Comparison of ENCODE assay signal across 24 cellular contexts in the genomic region with DNA sequence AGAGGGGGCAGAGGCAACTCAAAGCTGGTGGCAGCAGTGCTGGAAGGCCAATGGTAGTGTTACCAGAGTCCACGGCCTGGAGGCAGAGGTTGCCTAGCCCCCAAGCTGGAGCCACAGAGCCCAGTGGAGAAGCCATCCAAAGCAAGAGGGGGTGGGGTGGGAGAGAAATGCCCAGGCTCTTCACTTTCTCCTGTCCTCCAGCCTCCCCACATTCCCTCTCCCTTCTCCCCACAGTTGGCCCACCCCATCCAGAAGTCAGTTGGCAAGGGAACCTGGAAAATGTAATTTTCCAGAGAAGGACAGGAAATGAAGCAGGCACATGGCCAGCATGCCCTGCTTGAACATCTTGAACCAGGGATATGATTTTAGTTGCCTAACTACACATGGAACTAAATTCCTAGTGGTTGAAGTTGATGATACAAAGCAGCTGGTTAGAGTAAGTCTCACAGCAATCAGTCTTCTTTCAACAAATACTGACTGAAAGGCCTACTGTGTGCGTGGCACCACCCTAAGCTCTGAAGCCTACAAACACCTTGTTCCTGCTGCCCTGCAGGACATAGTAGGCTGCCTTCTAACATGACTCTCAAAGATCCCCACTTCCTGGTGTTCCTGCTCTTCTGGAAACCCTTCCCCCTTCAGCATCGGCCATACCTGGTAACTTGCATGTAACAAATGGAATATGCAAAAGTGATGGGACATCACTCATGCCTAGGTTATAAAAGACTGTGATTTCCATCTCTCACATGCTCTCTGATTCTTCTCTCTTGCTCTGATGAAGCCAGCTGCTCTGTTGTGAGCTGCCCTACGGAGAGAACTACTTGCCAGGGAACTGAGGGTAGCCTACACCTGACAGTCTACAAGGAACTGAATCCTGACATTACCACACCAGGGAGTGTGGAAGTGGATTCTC.
DNase-seq lines count a peak whose midpoint lies in the region; ATAC-seq, FAIRE-seq and TF ChIP-seq lines count a peak whose summit lies in the region.
"Had no signal": no experiment of that assay in that cellular context is flagged by ENCODE, and none has a peak within 500 bp of the region (broad histone marks: within the 10 kb centered on the region; RNA-seq: fewer than 3 reads in every experiment).

No MANE protein-coding gene starts in this region.

- no peaks in the 10 kb centered on the region for H3K4me1 ChIP-seq in gastroesophageal sphincter

- intact Hi-C loops in left cardiac atrium (cut with DNase I) (loop anchor here in 1 of 2 donors (10.0 kb wide), 1 partner anchor 1356 kb away; no protein-coding TSS in a partner anchor), cardiac septum (cut with DNase I) (no loop called here)

- H3K4me3 ChIP-seq in MG63 (no peak overlapping the region), gastroesophageal sphincter (no peak overlapping the region)
- H3K4me3 ChIP-seq: BLaER1, GM12878, PC-9 had no signal

- H3K27me3 ChIP-seq in MG63 (no peaks in the 10 kb centered on the region; the same call in 1 of the 2 replicates), gastroesophageal sphincter (peaks cover 24% of the 10 kb centered on the region)
- H3K27me3 ChIP-seq: BLaER1 had no signal

- no peak overlapping the region for H3K27ac ChIP-seq in gastroesophageal sphincter
- H3K27ac ChIP-seq: BLaER1, PC-9 had no signal

- FAIRE-seq in RCC 7860 (lab: Jason Lieb, UNC) = no peak
- FAIRE-seq: GM12878, H1 had no signal

- TF ChIP-seq POLR2A in gastroesophageal sphincter (IDR thresholded peaks at IDR 0.05) = no peak

- H3K9me3 ChIP-seq in MG63 (no peaks in the 10 kb centered on the region; the same call in 1 of the 2 replicates), gastroesophageal sphincter (peaks cover 0 to 17% (median 0%) of the 10 kb centered on the region in 3 donors)

- TF ChIP-seq EP300 in gastroesophageal sphincter (IDR thresholded peaks at IDR 0.05) = no peak

- ATAC-seq in left cardiac atrium (no peak), gastroesophageal sphincter (no peak), HG02642 (IDR thresholded peaks at IDR 0.05; ENCODE audit: poor library complexity, unreplicated experiment) (no peak)
- ATAC-seq: GM12878 had no signal

- no peak for TF ChIP-seq CTCF in gastroesophageal sphincter (IDR thresholded peaks at IDR 0.05)

- no peaks in the 10 kb centered on the region for H3K36me3 ChIP-seq in MG63
- H3K36me3 ChIP-seq in gastroesophageal sphincter = no peaks in the 10 kb centered on the region
- H3K36me3 ChIP-seq: BLaER1 had no signal

- DNase-seq in left cardiac atrium (peak; percentile 36), cardiac septum (ENCODE audit: low spot score) (no peak), MG63 (peak; percentile 66), fibroblast of peridontal ligament (ENCODE audit: extremely low read depth) (peak; percentile 27), NCI-H345 (lab: John Stamatoyannopoulos, UW) (no peak), RCC 7860 (ENCODE audit: low spot score) (no peak)
- DNase-seq: CD4-positive, alpha-beta T cell; COR-L47; DMS79; MM.1S; NCI-H1048; NCI-H1417 treated with DMSO at 0.1 percent for 48 hours; NCI-H187; NCI-H2107; NCI-H510A; NCI-H748 treated with DMSO at 0.1 percent for 48 hours; PC-9; SIG-M5; T-helper 1 cell had no signal

- WGBS in gastroesophageal sphincter (ENCODE audit: low coverage in 1 of 2), 2 donors = 49 to 80% methylated on average over 1 to 3 of the region's 4 CpGs

Comparison
In these comparisons a context has a peak if more than half of its experiments do, and no peak if none do; other contexts are left out.
1. DNase-seq: peak in left cardiac atrium (single experiment), MG63 (single experiment) and fibroblast of peridontal ligament (single experiment); none in cardiac septum (single experiment), NCI-H345 (single experiment) and RCC 7860 (single experiment).